Comparison of ENCODE assay signal across 16 cellular contexts in genomic region chr6:90301816-90302215, GRCh38. TPM values are rescaled to one million over a fixed set of nuclear protein-coding genes. Genes with fewer than 3 reads are reported as not detected.
DNase-seq lines count a peak whose midpoint lies in the region; ATAC-seq and TF ChIP-seq lines count a peak whose summit lies in the region.
"Had no signal": no experiment of that assay in that cellular context is flagged by ENCODE, and none has a peak within 500 bp of the region (broad histone marks: within the 10 kb centered on the region; RNA-seq: fewer than 3 reads in every experiment).

No MANE protein-coding gene starts in this region.

- peaks cover 65% of the 10 kb centered on the region for H3K4me1 Mint-ChIP-seq in stimulated activated naive CD8-positive, alpha-beta T cell treated with anti-CD3 and anti-CD28 coated beads, Interleukin-15, amount 100 ng/mL, for 72 hours
- H3K4me1 Mint-ChIP-seq in memory B cell, result peaks cover 42% of the 10 kb centered on the region

- no peak for DNase-seq in stimulated activated naive CD8-positive, alpha-beta T cell treated with anti-CD3 and anti-CD28 coated beads, Interleukin-15, Interleukin-2, amounts not matched to agents 100 U/mL and 50 U/mL, for 24 hours
- no peak for DNase-seq in stimulated activated naive CD8-positive, alpha-beta T cell treated with anti-CD3 and anti-CD28 coated beads, Interleukin-15, amount 100 ng/mL, for 72 hours
- DNase-seq in NAMALWA (ENCODE audit: low spot score) (peak; percentile 27), memory B cell (ENCODE audit: low spot score in 2 of 2) (no peak), cerebellar cortex (ENCODE audit: low spot score) (no peak), foreskin keratinocyte (no peak)
- DNase-seq: BE2C; C1 segment of cervical spinal cord; Caco-2; CD4-positive, CD25-positive, alpha-beta regulatory T cell; GDM1; H7; IMR-90 had no signal

- H3K36me3 Mint-ChIP-seq in memory B cell, result peaks cover 2% of the 10 kb centered on the region
- H3K36me3 Mint-ChIP-seq: CD4-positive, CD25-positive, alpha-beta regulatory T cell had no signal

- H3K27me3 ChIP-seq in foreskin keratinocyte, result peaks cover 31% of the 10 kb centered on the region

- no peak overlapping the region for H3K4me3 Mint-ChIP-seq in stimulated activated naive CD8-positive, alpha-beta T cell treated with anti-CD3 and anti-CD28 coated beads, Interleukin-15, amount 100 ng/mL, for 72 hours
- H3K4me3 Mint-ChIP-seq in memory B cell, result no peak overlapping the region
- H3K4me3 Mint-ChIP-seq: CD4-positive, CD25-positive, alpha-beta regulatory T cell; GM23338 had no signal

- no peak overlapping the region for H3K27ac Mint-ChIP-seq in stimulated activated naive CD8-positive, alpha-beta T cell treated with anti-CD3 and anti-CD28 coated beads, Interleukin-15, amount 100 ng/mL, for 72 hours
- peak overlapping the region; percentile 17 for H3K27ac Mint-ChIP-seq in memory B cell
- H3K27ac Mint-ChIP-seq: GM23338 had no signal

- H3K9me3 Mint-ChIP-seq in stimulated activated naive CD8-positive, alpha-beta T cell treated with anti-CD3 and anti-CD28 coated beads, Interleukin-15, amount 100 ng/mL, for 72 hours, result no peaks in the 10 kb centered on the region
- H3K9me3 Mint-ChIP-seq in memory B cell, result peaks cover 1% of the 10 kb centered on the region
- H3K9me3 Mint-ChIP-seq: CD4-positive, CD25-positive, alpha-beta regulatory T cell; GM23338 had no signal

- peaks cover 23% of the 10 kb centered on the region for H3K27me3 Mint-ChIP-seq in stimulated activated naive CD8-positive, alpha-beta T cell treated with anti-CD3 and anti-CD28 coated beads, Interleukin-15, amount 100 ng/mL, for 72 hours
- H3K27me3 Mint-ChIP-seq in memory B cell, result no peaks in the 10 kb centered on the region

- H3K4me1 ChIP-seq in foreskin keratinocyte, result no peaks in the 10 kb centered on the region
- H3K4me1 ChIP-seq: BE2C, Caco-2 had no signal

- no peak overlapping the region for H3K27ac ChIP-seq in foreskin keratinocyte

- TF ChIP-seq CTCF in foreskin keratinocyte (conservative IDR thresholded peaks at IDR 0.05), result no peak

- peak; percentile 75 for ATAC-seq in stimulated activated naive CD8-positive, alpha-beta T cell treated with anti-CD3 and anti-CD28 coated beads, Interleukin-15, Interleukin-2, amounts not matched to agents 100 U/mL and 50 U/mL, for 24 hours
- ATAC-seq in stimulated activated naive CD8-positive, alpha-beta T cell treated with anti-CD3 and anti-CD28 coated beads, Interleukin-15, amount 100 ng/mL, for 72 hours, result no peak
- ATAC-seq in memory B cell (ENCODE audit: low read depth) (no peak), GM21526 (IDR thresholded peaks at IDR 0.05; ENCODE audit: low FRiP score, unreplicated experiment) (no peak), foreskin keratinocyte (no peak)
- ATAC-seq: GM23338, HCT116 had no signal

RNA-seq across cellular contexts. Expression of gene BACH2, which starts 5.2 kb away (rescaled TPM):
- 0.99 and 1.4 TPM in 2 replicates for total RNA-seq in foreskin keratinocyte
- 0.17 and 0.27 TPM in 2 replicates for polyA plus RNA-seq in foreskin keratinocyte
